Comparison of ENCODE assay signal across 1 cellular context in the genomic region with DNA sequence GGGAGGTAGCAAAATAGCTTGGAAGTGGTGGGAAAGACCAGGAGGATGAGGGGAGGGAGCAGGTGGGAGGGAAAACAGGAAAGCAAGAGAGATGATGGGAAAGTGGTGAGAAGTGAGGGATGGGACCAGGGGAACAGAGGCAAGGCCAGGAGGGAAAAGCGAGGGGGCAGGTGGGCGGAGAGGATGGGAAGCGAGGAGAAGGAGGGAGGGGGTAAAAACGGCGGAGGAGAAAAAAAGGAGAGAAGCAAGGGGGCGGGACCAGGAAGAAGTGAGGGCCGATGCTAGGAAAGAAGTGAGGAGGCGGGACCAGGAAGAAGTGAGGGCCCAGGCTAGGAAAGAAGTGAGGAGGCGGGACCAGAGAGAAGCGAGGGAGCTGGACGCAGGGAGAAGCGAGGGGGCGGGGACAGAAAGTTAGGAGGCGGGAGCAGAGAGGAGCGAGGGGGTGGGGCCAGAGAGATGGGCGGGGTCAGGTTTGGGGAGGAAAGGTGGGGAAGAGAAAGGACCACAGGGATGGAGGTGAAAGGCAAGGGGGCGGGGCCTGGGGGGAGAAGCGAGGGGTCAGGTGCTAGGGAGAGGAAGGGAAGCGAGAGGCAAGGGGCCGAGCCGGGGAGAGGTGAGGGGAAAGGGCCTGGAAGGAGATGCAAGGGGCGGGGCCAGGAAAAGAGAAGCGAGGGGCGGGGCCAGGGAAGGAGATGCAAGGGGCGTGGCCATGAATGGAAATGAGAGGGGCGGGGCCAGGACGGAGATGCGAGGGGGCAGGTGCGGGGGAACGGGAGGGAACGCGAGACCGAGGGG.
TF ChIP-seq lines count a peak whose summit lies in the region.

No MANE protein-coding gene starts in this region.

TF ChIP-seq in GM12878, 131 proteins besides CTCF, POLR2A, EP300 and RAD21 (continued from another document):
- TF ChIP-seq, protein P1, sequence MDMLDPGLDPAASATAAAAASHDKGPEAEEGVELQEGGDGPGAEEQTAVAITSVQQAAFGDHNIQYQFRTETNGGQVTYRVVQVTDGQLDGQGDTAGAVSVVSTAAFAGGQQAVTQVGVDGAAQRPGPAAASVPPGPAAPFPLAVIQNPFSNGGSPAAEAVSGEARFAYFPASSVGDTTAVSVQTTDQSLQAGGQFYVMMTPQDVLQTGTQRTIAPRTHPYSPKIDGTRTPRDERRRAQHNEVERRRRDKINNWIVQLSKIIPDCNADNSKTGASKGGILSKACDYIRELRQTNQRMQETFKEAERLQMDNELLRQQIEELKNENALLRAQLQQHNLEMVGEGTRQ (IDR thresholded peaks at IDR 0.05; ENCODE audit: borderline replicate concordance, low read depth, low read length) = no peak
- no peak for TF ChIP-seq SKIL (IDR thresholded peaks at IDR 0.05; ENCODE audit: low read depth, poor library complexity, severe bottlenecking)
- TF ChIP-seq RCOR1 (conservative IDR thresholded peaks at IDR 0.05; ENCODE audit: low read depth, low read length) = no peak
- TF ChIP-seq MTA2 (IDR thresholded peaks at IDR 0.05; ENCODE audit: low read depth) = peak; percentile 21; the same call in 1 of the 2 replicates
- no peak for TF ChIP-seq GATAD2B (conservative IDR thresholded peaks at IDR 0.05; ENCODE audit: low read depth)
- TF ChIP-seq NFIC (IDR thresholded peaks at IDR 0.05; ENCODE audit: low read depth, low read length) = no peak
- TF ChIP-seq PAX5 (IDR thresholded peaks at IDR 0.05; ENCODE audit: borderline replicate concordance, low read depth, low read length) = no peak
- TF ChIP-seq TBL1XR1 (IDR thresholded peaks at IDR 0.05; ENCODE audit: low read depth, low read length) = no peak
- TF ChIP-seq CHD1 (IDR thresholded peaks at IDR 0.05; ENCODE audit: low read depth, low read length) = no peak
- TF ChIP-seq IKZF1 (conservative IDR thresholded peaks at IDR 0.05) = no peak
- no peak for TF ChIP-seq YY1 (IDR thresholded peaks at IDR 0.05; ENCODE audit: low read depth, low read length)
- no peak for TF ChIP-seq EED (IDR thresholded peaks at IDR 0.05; ENCODE audit: low read depth)
- TF ChIP-seq IKZF2 (IDR thresholded peaks at IDR 0.05) = peak in 1 of 2 experiments; percentile 26; a peak in 2 of 4 replicates
- TF ChIP-seq RUNX3 (IDR thresholded peaks at IDR 0.05; ENCODE audit: low read length) = no peak
- TF ChIP-seq HDAC6 (IDR thresholded peaks at IDR 0.05; ENCODE audit: unreplicated experiment) = no peak
